ENCODE assay signal across 27 cellular contexts in the genomic region with DNA sequence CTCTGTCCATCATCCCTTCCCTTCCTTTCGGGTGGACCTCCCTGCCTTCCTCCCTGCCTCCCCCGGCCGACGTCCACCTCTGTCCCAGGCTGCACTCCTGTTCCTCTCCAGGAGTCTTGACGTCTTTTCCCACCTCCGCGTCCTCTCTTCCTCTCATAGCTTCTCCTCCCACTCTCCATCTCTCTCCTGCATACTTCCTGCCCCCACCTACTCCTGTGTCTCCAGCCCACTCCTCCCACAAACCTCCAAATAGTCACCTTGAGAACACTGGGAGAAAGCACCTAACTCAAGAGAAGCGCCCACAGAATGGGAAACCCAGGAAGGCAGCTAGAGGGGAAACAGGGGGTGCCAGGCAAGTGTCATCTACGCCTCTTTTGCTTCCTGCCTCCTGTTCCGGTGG.
"Had no signal": no experiment of that assay in that cellular context is flagged by ENCODE, and none has a peak within 500 bp of the region (broad histone marks: within the 10 kb centered on the region; RNA-seq: fewer than 3 reads in every experiment).

No MANE protein-coding gene starts in this region.

- DNase-seq: activated CD4-positive, alpha-beta T cell treated with anti-CD3 and anti-CD28 coated beads for 4 hours; activated CD4-positive, alpha-beta T cell treated with anti-CD3 and anti-CD28 coated beads, Interleukin-2, amount 50 U/mL, for 4 hours; activated naive CD4-positive, alpha-beta T cell; activated T-cell treated with anti-CD3 and anti-CD28 coated beads for 4 hours; activated T-cell treated with anti-CD3 and anti-CD28 coated beads, Interleukin-2, amount 50 U/mL, for 72 hours; dermis blood vessel endothelial cell; effector CD8-positive, alpha-beta T cell; glutamatergic neuron; islet precursor cell; nephron progenitor cell; stimulated activated naive CD4-positive, alpha-beta T cell; SW 1271; T-helper 9 cell had no signal

- H3K36me3 ChIP-seq: adrenal gland, ascending aorta, right atrium auricular region, suprapubic skin, tibial nerve had no signal

- H3K9me3 ChIP-seq: adrenal gland, ascending aorta, psoas muscle, right atrium auricular region, suprapubic skin, tibial nerve had no signal

- H3K27ac ChIP-seq: adrenal gland, ascending aorta, parathyroid adenoma, psoas muscle, right atrium auricular region, suprapubic skin, tibial nerve, VCaP had no signal

- H3K4me3 ChIP-seq: adrenal gland, ascending aorta, psoas muscle, right atrium auricular region, smooth muscle cell, suprapubic skin, tibial nerve had no signal

- ATAC-seq: activated T-cell treated with anti-CD3 and anti-CD28 coated beads, Interleukin-2, amount 50 U/mL, for 72 hours; psoas muscle had no signal

- H3K9me3 Mint-ChIP-seq: activated naive CD8-positive, alpha-beta T cell treated with anti-CD3 and anti-CD28 coated beads for 36 hours; activated T-cell treated with anti-CD3 and anti-CD28 coated beads, Interleukin-2, amount 50 U/mL, for 72 hours; brain; mesothelial cell of epicardium; naive B cell; nephron progenitor cell; T-helper 1 cell treated with Interleukin-12 subunit alpha and Interleukin-12 subunit beta and Interleukin-4 antibody, amounts not matched to agents 30 μg/mL and 1 μg/mL, for 36 hours had no signal

- H3K27ac Mint-ChIP-seq: activated naive CD8-positive, alpha-beta T cell treated with anti-CD3 and anti-CD28 coated beads for 36 hours; activated T-cell treated with anti-CD3 and anti-CD28 coated beads, Interleukin-2, amount 50 U/mL, for 72 hours; mesothelial cell of epicardium; nephron progenitor cell; T-helper 1 cell treated with Interleukin-12 subunit alpha and Interleukin-12 subunit beta and Interleukin-4 antibody, amounts not matched to agents 30 μg/mL and 1 μg/mL, for 36 hours had no signal

- H3K27me3 ChIP-seq: adrenal gland, ascending aorta, right atrium auricular region, tibial nerve had no signal

- H3K4me3 Mint-ChIP-seq: activated naive CD8-positive, alpha-beta T cell treated with anti-CD3 and anti-CD28 coated beads for 36 hours; activated T-cell treated with anti-CD3 and anti-CD28 coated beads, Interleukin-2, amount 50 U/mL, for 72 hours; brain; mesothelial cell of epicardium; nephron progenitor cell; T-helper 1 cell treated with Interleukin-12 subunit alpha and Interleukin-12 subunit beta and Interleukin-4 antibody, amounts not matched to agents 30 μg/mL and 1 μg/mL, for 36 hours had no signal

- H3K4me1 ChIP-seq: ascending aorta, parathyroid adenoma had no signal

- H3K36me3 Mint-ChIP-seq: activated naive CD8-positive, alpha-beta T cell treated with anti-CD3 and anti-CD28 coated beads for 36 hours; brain; mesothelial cell of epicardium; naive B cell had no signal
